14 cellular contexts compared by ENCODE assay signal in the genomic region with DNA sequence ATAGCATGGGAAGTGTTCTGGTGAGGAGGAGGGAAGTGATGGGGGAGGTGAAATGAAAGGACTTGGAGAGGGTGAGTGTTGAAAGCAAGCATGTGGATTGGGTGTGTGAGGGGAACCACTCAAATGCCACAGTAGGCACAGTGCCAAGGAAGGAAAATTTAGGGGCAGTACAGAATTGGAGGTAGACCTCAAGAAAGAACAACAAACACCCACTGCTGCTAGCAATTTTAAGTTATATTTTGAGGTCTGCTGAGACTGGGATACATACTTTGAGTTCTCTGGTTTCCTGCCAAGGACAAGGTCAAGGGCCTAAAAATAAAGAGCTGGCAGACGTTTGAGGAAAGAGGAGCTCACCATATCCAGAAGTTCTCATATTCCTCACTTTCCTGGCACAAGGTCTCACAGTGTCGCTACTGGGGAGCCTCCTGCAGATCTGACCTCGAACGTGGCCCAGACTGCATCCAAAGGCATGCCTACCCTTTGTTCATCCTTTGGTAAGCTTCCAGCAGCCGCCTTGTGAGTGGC.
DNase-seq lines count a peak whose midpoint lies in the region; TF ChIP-seq lines count a peak whose summit lies in the region.
"Had no signal": no experiment of that assay in that cellular context is flagged by ENCODE, and none has a peak within 500 bp of the region (broad histone marks: within the 10 kb centered on the region; RNA-seq: fewer than 3 reads in every experiment).

No MANE protein-coding gene starts in this region.

- TF ChIP-seq POLR2A in adrenal gland (IDR thresholded peaks at IDR 0.05) (no peak), stomach (IDR thresholded peaks at IDR 0.05) (no peak)

- no peak for TF ChIP-seq CTCF in H9 (conservative IDR thresholded peaks at IDR 0.05)
- no peak for TF ChIP-seq CTCF in adrenal gland (IDR thresholded peaks at IDR 0.05)
- TF ChIP-seq CTCF in stomach (IDR thresholded peaks at IDR 0.05), result no peak

- no peaks in the 10 kb centered on the region for H3K36me3 Mint-ChIP-seq in H9 (ENCODE audit: insufficient read depth in 1 of 3, low read depth in 3 of 3)
- no peaks in the 10 kb centered on the region for H3K36me3 Mint-ChIP-seq in activated CD4-positive, alpha-beta memory T cell treated with anti-CD3 and anti-CD28 coated beads, Interleukin-2, amount 10 ng/mL, durations not matched to agents 7 days and 5 days (ENCODE audit: low read depth)

- H3K36me3 ChIP-seq in adrenal gland (replicated peaks in 1 of 2) (no peaks in the 10 kb centered on the region), stomach (no peaks in the 10 kb centered on the region)

- no peak overlapping the region for H4K5ac ChIP-seq in H9 (ENCODE audit: insufficient read length, low read depth, low read length)

- H3K18ac ChIP-seq in H9 (ENCODE audit: insufficient read length, low read depth, low read length), result no peak overlapping the region

- DNase-seq in H9, result no peak
- DNase-seq in adrenal gland, result peak; percentile 51 to 83 (median 72)
- peak; percentile 71 for DNase-seq in iris pigment epithelial cell (ENCODE audit: low read depth)
- peak; percentile 47 for DNase-seq in stomach
- DNase-seq in activated gamma-delta T cell (lab: John Stamatoyannopoulos, UW), result no peak
- DNase-seq in NOMO-1 treated with DMSO at 0.1 percent for 48 hours (lab: John Stamatoyannopoulos, UW; ENCODE audit: unreplicated experiment), result no peak
- DNase-seq in UCSD-AML1 (lab: John Stamatoyannopoulos, UW; ENCODE audit: unreplicated experiment), result no peak
- no peak for DNase-seq in activated CD4-positive, alpha-beta memory T cell treated with anti-CD3 and anti-CD28 coated beads, Interleukin-2, amount 10 ng/mL, durations not matched to agents 7 days and 5 days
- DNase-seq: activated T-cell treated with anti-CD3 and anti-CD28 coated beads, Interleukin-2, amount 50 U/mL, for 4 hours; dermis blood vessel endothelial cell; DMS53; NCI-H774; posterior cingulate gyrus; T1000 had no signal

- H3K9ac ChIP-seq in H9 (ENCODE audit: extremely low read depth, insufficient read length, low read length), result no peak overlapping the region

- H3K14ac ChIP-seq in H9 (ENCODE audit: insufficient read depth, low read length), result 0 out of 2 replicates have a peak overlapping the region, but pooled peaks have one; percentile 35

- H3K27ac ChIP-seq in H9 (ENCODE audit: insufficient read length, low read depth, low read length) (no peak overlapping the region), adrenal gland (peak overlapping the region in 2 of 5 donors; percentile 7 to 35), stomach (peak overlapping the region in 2 of 5 donors; percentile 34 to 37)

- H2BK120ac ChIP-seq in H9 (ENCODE audit: low read depth, low read length, poor library complexity, severe bottlenecking), result no peak overlapping the region

- H3K23me2 ChIP-seq in H9 (ENCODE audit: insufficient read length, low read depth, low read length, poor library complexity, severe bottlenecking), result no peaks in the 10 kb centered on the region

- no peak overlapping the region for H3K4ac ChIP-seq in H9 (ENCODE audit: low read depth, low read length)

- no peaks in the 10 kb centered on the region for H3K27me3 ChIP-seq in H9 (ENCODE audit: insufficient read depth, low read length)
- H3K27me3 ChIP-seq in adrenal gland, result no peaks in the 10 kb centered on the region
- H3K27me3 ChIP-seq in stomach, result no peaks in the 10 kb centered on the region

- CTCF ChIA-PET in activated CD4-positive, alpha-beta memory T cell treated with anti-CD3 and anti-CD28 coated beads, Interleukin-2, amount 10 ng/mL, durations not matched to agents 7 days and 5 days (lab: Charles Lee), result no interaction called here

- H3T11ph ChIP-seq in H9 (ENCODE audit: low read length), result no peak overlapping the region

- intact Hi-C loops in adrenal gland (cut with DNase I) (no loop called here), stomach (cut with DNase I; ENCODE audit: low total_unique reads) (no loop called here)

- H3K4me1 ChIP-seq in H9 (ENCODE audit: insufficient read depth, low read length), result no peaks in the 10 kb centered on the region
- peaks cover 14 to 23% of the 10 kb centered on the region in 2 donors for H3K4me1 ChIP-seq in adrenal gland (replicated peaks in 1 of 2)
- peaks cover 4 to 23% (median 12%) of the 10 kb centered on the region in 4 donors for H3K4me1 ChIP-seq in stomach

- no peak overlapping the region for H4K91ac ChIP-seq in H9 (ENCODE audit: insufficient read length, low read depth, low read length)

- H2BK5ac ChIP-seq in H9 (ENCODE audit: insufficient read length, low read length), result no peak overlapping the region

- no peak overlapping the region for H3K56ac ChIP-seq in H9 (ENCODE audit: insufficient read length, low read depth, low read length)

- no peak overlapping the region for H3K23ac ChIP-seq in H9 (ENCODE audit: insufficient read length, low read depth, low read length)

- H2BK12ac ChIP-seq in H9 (ENCODE audit: insufficient read length, low read depth, low read length), result no peak overlapping the region

- no peaks in the 10 kb centered on the region for H3K9me3 Mint-ChIP-seq in H9
- H3K9me3 Mint-ChIP-seq in activated CD4-positive, alpha-beta memory T cell treated with anti-CD3 and anti-CD28 coated beads, Interleukin-2, amount 10 ng/mL, durations not matched to agents 7 days and 5 days, result no peaks in the 10 kb centered on the region
- H3K9me3 Mint-ChIP-seq: activated T-cell treated with anti-CD3 and anti-CD28 coated beads, Interleukin-2, amount 50 U/mL, for 4 hours had no signal

- no peak for TF ChIP-seq EP300 in stomach (IDR thresholded peaks at IDR 0.05)

- no peak overlapping the region for H4K8ac ChIP-seq in H9 (replicated peaks; ENCODE audit: insufficient read length, low read depth, low read length)

- WGBS in H9 (ENCODE audit: extremely low coverage, insufficient read length, low lambda C conversion rate), result no CpG with 5 or more reads among the region's 5 CpGs
- 7 to 24% (median 15%) methylated on average over 4 to 5 of the region's 5 CpGs for WGBS in adrenal gland, 4 donors
- 11 to 21% (median 14%) methylated on average over 5 of the region's 5 CpGs for WGBS in stomach, 5 donors

- H2BK15ac ChIP-seq in H9 (ENCODE audit: low read depth, low read length), result no peak overlapping the region

- no peak overlapping the region for H2AFZ ChIP-seq in H9 (ENCODE audit: low read length)

- POLR2A ChIA-PET in activated CD4-positive, alpha-beta memory T cell treated with anti-CD3 and anti-CD28 coated beads, Interleukin-2, amount 10 ng/mL, durations not matched to agents 7 days and 5 days (lab: Charles Lee), result no interaction called here

- no peak overlapping the region; a peak in 1 of 7 replicates for H3K27ac Mint-ChIP-seq in H9
- H3K27ac Mint-ChIP-seq in activated CD4-positive, alpha-beta memory T cell treated with anti-CD3 and anti-CD28 coated beads, Interleukin-2, amount 10 ng/mL, durations not matched to agents 7 days and 5 days, result no peak overlapping the region

- H3K4me3 Mint-ChIP-seq in H9, result no peak overlapping the region
- no peak overlapping the region for H3K4me3 Mint-ChIP-seq in activated CD4-positive, alpha-beta memory T cell treated with anti-CD3 and anti-CD28 coated beads, Interleukin-2, amount 10 ng/mL, durations not matched to agents 7 days and 5 days
- H3K4me3 Mint-ChIP-seq: activated T-cell treated with anti-CD3 and anti-CD28 coated beads, Interleukin-2, amount 50 U/mL, for 4 hours had no signal

- no peaks in the 10 kb centered on the region for H3K79me2 ChIP-seq in H9 (ENCODE audit: insufficient read depth, low read length)

- H2AK5ac ChIP-seq in H9 (ENCODE audit: insufficient read length, low read length), result no peak overlapping the region

- H2BK20ac ChIP-seq in H9 (ENCODE audit: low read depth, low read length, poor library complexity, severe bottlenecking), result no peak overlapping the region

- H3K4me1 Mint-ChIP-seq in H9, result no peaks in the 10 kb centered on the region
- no peaks in the 10 kb centered on the region for H3K4me1 Mint-ChIP-seq in activated CD4-positive, alpha-beta memory T cell treated with anti-CD3 and anti-CD28 coated beads, Interleukin-2, amount 10 ng/mL, durations not matched to agents 7 days and 5 days

- no peaks in the 10 kb centered on the region for H4K20me1 ChIP-seq in H9 (ENCODE audit: control insufficient read depth, insufficient read depth, insufficient read length)

- H3K79me1 ChIP-seq in H9 (ENCODE audit: insufficient read depth, low read depth, low read length, poor library complexity, severe bottlenecking), result no peaks in the 10 kb centered on the region

- no peaks in the 10 kb centered on the region for H3K9me3 ChIP-seq in H9 (ENCODE audit: control insufficient read depth, low read depth, low read length)
- no peaks in the 10 kb centered on the region for H3K9me3 ChIP-seq in adrenal gland (replicated peaks in 1 of 3)
- no peaks in the 10 kb centered on the region for H3K9me3 ChIP-seq in stomach

- no peak overlapping the region for H3K4me2 ChIP-seq in H9 (ENCODE audit: insufficient read depth, insufficient read length, low read length)

- H3K27me3 Mint-ChIP-seq in H9 (ENCODE audit: low read depth), result peaks cover 34% of the 10 kb centered on the region
- H3K27me3 Mint-ChIP-seq in activated CD4-positive, alpha-beta memory T cell treated with anti-CD3 and anti-CD28 coated beads, Interleukin-2, amount 10 ng/mL, durations not matched to agents 7 days and 5 days, result no peaks in the 10 kb centered on the region

- H3K4me3 ChIP-seq in adrenal gland, result no peak overlapping the region
- H3K4me3 ChIP-seq in stomach, result no peak overlapping the region

Comparison
In these comparisons a context has a peak if more than half of its experiments do, and no peak if none do; other contexts are left out.
1. DNase-seq: peak in adrenal gland (7 of 7), iris pigment epithelial cell (single experiment) and stomach (single experiment); none in H9 (single experiment), activated gamma-delta T cell (single experiment), NOMO-1 treated with DMSO at 0.1 percent for 48 hours (single experiment), UCSD-AML1 (single experiment) and activated CD4-positive, alpha-beta memory T cell treated with anti-CD3 and anti-CD28 coated beads, Interleukin-2, amount 10 ng/mL, durations not matched to agents 7 days and 5 days (single experiment).